ENCODE assay signal across 15 cellular contexts in genomic region chr21:27129215-27129614, GRCh38.
"Had no signal": no experiment of that assay in that cellular context is flagged by ENCODE, and none has a peak within 500 bp of the region (broad histone marks: within the 10 kb centered on the region; RNA-seq: fewer than 3 reads in every experiment).

No MANE protein-coding gene starts in this region.

- H3K36me3 ChIP-seq: colonic mucosa, gastroesophageal sphincter, heart right ventricle, ovary, right lobe of liver had no signal

- DNase-seq: activated CD4-positive, alpha-beta T cell treated with anti-CD3 and anti-CD28 coated beads, Interleukin-2, amount 10 ng/mL, durations not matched to agents 24 days and 14 days; activated CD8-positive, alpha-beta T cell treated with anti-CD3 and anti-CD28 coated beads for 36 hours; activated naive CD4-positive, alpha-beta T cell treated with Interleukin-2 at 50 U/mL for 16 hours; activated T-cell treated with anti-CD3 and anti-CD28 coated beads, Interleukin-2, amount 50 U/mL, for 1 hour; colonic mucosa; heart right ventricle; left cardiac atrium; naive thymus-derived CD8-positive, alpha-beta T cell; ovary; psoas muscle; right lobe of liver; stimulated activated naive B cell treated with anti-CD40 and anti-IgM and Interleukin-4, amounts not matched to agents 10 μg/mL and 1 μg/mL and 100 μg/mL, for 72 hours; T1000 had no signal

- H3K4me3 ChIP-seq: colonic mucosa, gastroesophageal sphincter, heart right ventricle, ovary, psoas muscle, right lobe of liver had no signal

- H3K4me1 ChIP-seq: colonic mucosa, gastroesophageal sphincter, psoas muscle, right lobe of liver had no signal

- H3K9me3 ChIP-seq: colonic mucosa, gastroesophageal sphincter, ovary, psoas muscle, right lobe of liver had no signal

- H3K27ac ChIP-seq: colonic mucosa, gastroesophageal sphincter, heart right ventricle, ovary, psoas muscle, right lobe of liver had no signal

- H3K27me3 ChIP-seq: colonic mucosa, gastroesophageal sphincter, heart right ventricle, ovary, right lobe of liver had no signal

- ATAC-seq: activated CD8-positive, alpha-beta T cell treated with anti-CD3 and anti-CD28 coated beads for 36 hours; activated T-helper 17 cell treated with anti-CD3 and anti-CD28 coated beads, Interleukin-2, amount 50 U/mL, for 72 hours; gastroesophageal sphincter; heart right ventricle; left cardiac atrium; naive thymus-derived CD8-positive, alpha-beta T cell; right lobe of liver; stimulated activated naive B cell treated with anti-CD40 and anti-IgM and Interleukin-4, amounts not matched to agents 10 μg/mL and 1 μg/mL and 100 μg/mL, for 72 hours had no signal
